1 cellular context compared by ENCODE assay signal in the genomic region with DNA sequence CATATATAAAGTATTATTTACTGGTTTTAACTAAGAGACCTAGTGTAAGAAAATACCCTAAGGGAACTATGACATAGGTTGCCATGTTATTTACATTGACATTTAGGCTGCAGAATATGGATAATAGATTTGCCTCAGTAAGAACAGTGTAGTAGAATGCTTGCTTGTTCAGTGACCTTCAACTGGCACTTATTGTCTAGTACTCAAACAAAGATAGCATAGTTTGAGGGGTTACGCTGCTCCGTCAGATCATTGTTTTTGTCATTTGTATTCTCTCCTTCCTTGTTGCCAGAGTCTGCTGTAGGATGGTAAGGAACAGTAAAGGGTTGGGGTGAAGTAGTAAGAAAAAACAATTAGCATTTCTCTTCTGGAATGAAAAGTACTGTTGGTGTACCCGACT.
A peak's percentile ranks its signal among the peaks of the same experiment; 100 is the strongest.
TF ChIP-seq lines count a peak whose summit lies in the region.

No MANE protein-coding gene starts in this region.

TF ChIP-seq in HepG2, 621 proteins besides CTCF, POLR2A, EP300 and RAD21:
- TF ChIP-seq GATAD2A (CRISPR knock-in tag; IDR thresholded peaks at IDR 0.05) (0 out of 2 replicates have a peak, but pooled peaks have one; percentile 28), SOX13 (IDR thresholded peaks at IDR 0.05) (peak; percentile 64), SOX13 (CRISPR knock-in tag; conservative IDR thresholded peaks at IDR 0.05 in 1 of 2, IDR thresholded peaks at IDR 0.05 in 1 of 2) (peak in 1 of 2 experiments; percentile 99; a peak in 2 of 4 replicates), TEAD3 (CRISPR knock-in tag; optimal IDR thresholded peaks at IDR 0.05; ENCODE audit: borderline replicate concordance) (peak; percentile 20), ELF3 (CRISPR knock-in tag; IDR thresholded peaks at IDR 0.05) (peak; percentile 61), SOX6 (IDR thresholded peaks at IDR 0.05) (no peak), SOX6 (CRISPR knock-in tag; IDR thresholded peaks at IDR 0.05) (peak; percentile 68), SOX5 (CRISPR knock-in tag; IDR thresholded peaks at IDR 0.05; ENCODE audit: borderline replicate concordance) (peak; percentile 94), CEBPZ (IDR thresholded peaks at IDR 0.05; ENCODE audit: low read length) (no peak), FOXA3 (CRISPR knock-in tag; IDR thresholded peaks at IDR 0.05) (peak; percentile 49; the same call in 1 of the 2 replicates), FOXK2 (IDR thresholded peaks at IDR 0.05) (no peak), ZNF580 (CRISPR knock-in tag; IDR thresholded peaks at IDR 0.05; ENCODE audit: borderline replicate concordance, low read depth) (no peak), FOXP1 (IDR thresholded peaks at IDR 0.05) (no peak), FOXP1 (CRISPR knock-in tag; IDR thresholded peaks at IDR 0.05) (peak; percentile 24; the same call in 1 of the 2 replicates), RXRB (CRISPR knock-in tag; IDR thresholded peaks at IDR 0.05; ENCODE audit: borderline replicate concordance) (no peak)
- TF ChIP-seq, protein P1, sequence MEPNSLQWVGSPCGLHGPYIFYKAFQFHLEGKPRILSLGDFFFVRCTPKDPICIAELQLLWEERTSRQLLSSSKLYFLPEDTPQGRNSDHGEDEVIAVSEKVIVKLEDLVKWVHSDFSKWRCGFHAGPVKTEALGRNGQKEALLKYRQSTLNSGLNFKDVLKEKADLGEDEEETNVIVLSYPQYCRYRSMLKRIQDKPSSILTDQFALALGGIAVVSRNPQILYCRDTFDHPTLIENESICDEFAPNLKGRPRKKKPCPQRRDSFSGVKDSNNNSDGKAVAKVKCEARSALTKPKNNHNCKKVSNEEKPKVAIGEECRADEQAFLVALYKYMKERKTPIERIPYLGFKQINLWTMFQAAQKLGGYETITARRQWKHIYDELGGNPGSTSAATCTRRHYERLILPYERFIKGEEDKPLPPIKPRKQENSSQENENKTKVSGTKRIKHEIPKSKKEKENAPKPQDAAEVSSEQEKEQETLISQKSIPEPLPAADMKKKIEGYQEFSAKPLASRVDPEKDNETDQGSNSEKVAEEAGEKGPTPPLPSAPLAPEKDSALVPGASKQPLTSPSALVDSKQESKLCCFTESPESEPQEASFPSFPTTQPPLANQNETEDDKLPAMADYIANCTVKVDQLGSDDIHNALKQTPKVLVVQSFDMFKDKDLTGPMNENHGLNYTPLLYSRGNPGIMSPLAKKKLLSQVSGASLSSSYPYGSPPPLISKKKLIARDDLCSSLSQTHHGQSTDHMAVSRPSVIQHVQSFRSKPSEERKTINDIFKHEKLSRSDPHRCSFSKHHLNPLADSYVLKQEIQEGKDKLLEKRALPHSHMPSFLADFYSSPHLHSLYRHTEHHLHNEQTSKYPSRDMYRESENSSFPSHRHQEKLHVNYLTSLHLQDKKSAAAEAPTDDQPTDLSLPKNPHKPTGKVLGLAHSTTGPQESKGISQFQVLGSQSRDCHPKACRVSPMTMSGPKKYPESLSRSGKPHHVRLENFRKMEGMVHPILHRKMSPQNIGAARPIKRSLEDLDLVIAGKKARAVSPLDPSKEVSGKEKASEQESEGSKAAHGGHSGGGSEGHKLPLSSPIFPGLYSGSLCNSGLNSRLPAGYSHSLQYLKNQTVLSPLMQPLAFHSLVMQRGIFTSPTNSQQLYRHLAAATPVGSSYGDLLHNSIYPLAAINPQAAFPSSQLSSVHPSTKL (CRISPR knock-in tag; IDR thresholded peaks at IDR 0.05): peak; percentile 48; the same call in 1 of the 2 replicates
